33 cellular contexts compared by ENCODE assay signal in genomic region chr14:38850664-38851063, GRCh38.
"Had no signal": no experiment of that assay in that cellular context is flagged by ENCODE, and none has a peak within 500 bp of the region (broad histone marks: within the 10 kb centered on the region; RNA-seq: fewer than 3 reads in every experiment).

No MANE protein-coding gene starts in this region.

- DNase-seq: Karpas-422, Kasumi-1, MG63, MM.1S, MV-4-11, NCI-H1048, NCI-H1092, NCI-H1092 treated with DMSO at 0.1 percent for 48 hours, NCI-H1105, NCI-H1105 treated with DMSO at 0.1 percent for 48 hours, NCI-H1417, NCI-H1417 treated with DMSO at 0.1 percent for 48 hours, NCI-H1436, NCI-H1436 treated with DMSO at 0.1 percent for 48 hours, NCI-H146, NCI-H1694, NCI-H1694 treated with DMSO at 0.1 percent for 48 hours, NCI-H187, NCI-H187 treated with DMSO at 0.1 percent for 48 hours, NCI-H1930, NCI-H2029, NCI-H2029 treated with DMSO at 0.1 percent for 48 hours, NCI-H2081, NCI-H2081 treated with DMSO at 0.1 percent for 48 hours, NCI-H2107, NCI-H2171, NCI-H2171 treated with DMSO at 0.1 percent for 48 hours, NCI-H2227 treated with DMSO at 0.1 percent for 48 hours, NCI-H226, NCI-H345, NCI-H446 treated with DMSO at 0.1 percent for 48 hours, NCI-H510A, NCI-H510A treated with DMSO at 0.1 percent for 48 hours had no signal

- H3K9me3 ChIP-seq: MG63 had no signal

- H3K4me3 ChIP-seq: MG63 had no signal

- H3K27me3 ChIP-seq: MG63 had no signal

- H3K36me3 ChIP-seq: MG63 had no signal
